ENCODE assay signal across 12 cellular contexts in genomic region chr4:152399246-152399645, GRCh38.
A peak's percentile ranks its signal among the peaks of the same experiment; 100 is the strongest.
DNase-seq lines count a peak whose midpoint lies in the region; ATAC-seq, FAIRE-seq and TF ChIP-seq lines count a peak whose summit lies in the region.
"Had no signal": no experiment of that assay in that cellular context is flagged by ENCODE, and none has a peak within 500 bp of the region (broad histone marks: within the 10 kb centered on the region; RNA-seq: fewer than 3 reads in every experiment).

No MANE protein-coding gene starts in this region.

- peaks cover 19 to 37% (median 30%) of the 10 kb centered on the region in 4 donors for H3K4me1 Mint-ChIP-seq in naive thymus-derived CD8-positive, alpha-beta T cell

- no peak overlapping the region for H2AK5ac ChIP-seq in mesendoderm (ENCODE audit: low read length)

- DNase-seq in GM18507 (ENCODE audit: extremely low spot score, insufficient read length, low read depth) (no peak), OCI-M1 (lab: John Stamatoyannopoulos, UW) (peak; percentile 74), hepatic stellate cell (ENCODE audit: low spot score) (no peak), transverse colon (no peak), mesendoderm (no peak)
- DNase-seq in naive thymus-derived CD8-positive, alpha-beta T cell: peak in 3 of 10 donors; percentile 8 to 30 (median 17)
- DNase-seq: DMS79, NCI-H226, T-helper 9 cell had no signal

- H2BK15ac ChIP-seq in mesendoderm (replicated peaks; ENCODE audit: low read depth): no peak overlapping the region

- H3K4me3 ChIP-seq in transverse colon (no peak overlapping the region), mesendoderm (ENCODE audit: low read length) (no peak overlapping the region)
- H3K4me3 ChIP-seq: lung had no signal

- no peaks in the 10 kb centered on the region for H3K9me3 ChIP-seq in transverse colon

- H3K27me3 ChIP-seq in transverse colon (no peaks in the 10 kb centered on the region), mesendoderm (ENCODE audit: insufficient read depth, low read length, poor library complexity) (no peaks in the 10 kb centered on the region)

- POLR2A ChIA-PET in naive thymus-derived CD8-positive, alpha-beta T cell (lab: Charles Lee): no interaction called here

- in situ Hi-C loops in transverse colon (cut with MboI; ENCODE audit: low pct_ligation_motif_present in 1 of 4, low pct_unique_long_range_greater_than_20kb in 1 of 4, low sequenced_read_pairs in 3 of 4): no loop called here

- no peak overlapping the region for H3K23ac ChIP-seq in mesendoderm (ENCODE audit: low read length)

- no peak for TF ChIP-seq EP300 in transverse colon (IDR thresholded peaks at IDR 0.05; ENCODE audit: low read depth)

- intact Hi-C loops in transverse colon (cut with DNase I; ENCODE audit: low total_unique reads): no loop called here

- no peaks in the 10 kb centered on the region for H3K9me3 Mint-ChIP-seq in naive thymus-derived CD8-positive, alpha-beta T cell

- no peak overlapping the region for H2BK120ac ChIP-seq in mesendoderm (ENCODE audit: low read depth, low read length)

- H3K36me3 ChIP-seq in transverse colon (no peaks in the 10 kb centered on the region), mesendoderm (ENCODE audit: control insufficient read depth, insufficient read depth, low read length) (no peaks in the 10 kb centered on the region)

- H3K36me3 Mint-ChIP-seq in naive thymus-derived CD8-positive, alpha-beta T cell: peaks cover 0 to 36% (median 16%) of the 10 kb centered on the region in 3 donors

- H2BK5ac ChIP-seq in mesendoderm (ENCODE audit: low read length): no peak overlapping the region

- H3K27ac ChIP-seq in transverse colon: no peak overlapping the region
- H3K27ac ChIP-seq in mesendoderm (ENCODE audit: low read depth, low read length): no peak overlapping the region

- peaks cover 11% of the 10 kb centered on the region for H3K79me1 ChIP-seq in mesendoderm (ENCODE audit: low read length)

- no peaks in the 10 kb centered on the region for H3K79me2 ChIP-seq in mesendoderm (ENCODE audit: control insufficient read depth, insufficient read depth, low read length)

- ATAC-seq in HG02884 (IDR thresholded peaks at IDR 0.05; ENCODE audit: unreplicated experiment): peak; percentile 63
- peak; percentile 75 to 87 for ATAC-seq in naive thymus-derived CD8-positive, alpha-beta T cell
- no peak for ATAC-seq in HG03139 (IDR thresholded peaks at IDR 0.05; ENCODE audit: unreplicated experiment)

- H4K8ac ChIP-seq in mesendoderm (ENCODE audit: low read depth, low read length): no peak overlapping the region

- H3K27ac Mint-ChIP-seq in naive thymus-derived CD8-positive, alpha-beta T cell: peak overlapping the region in 1 of 10 donors; percentile 41

- no peak for TF ChIP-seq POLR2A in transverse colon (IDR thresholded peaks at IDR 0.05)

- no peak overlapping the region for H3K18ac ChIP-seq in mesendoderm (ENCODE audit: low read length)

- no peak overlapping the region for H3K56ac ChIP-seq in mesendoderm (ENCODE audit: low read length)

- no peak overlapping the region for H3K4me2 ChIP-seq in mesendoderm (ENCODE audit: low read length)

- H4K5ac ChIP-seq in mesendoderm (ENCODE audit: low read length): no peak overlapping the region

- no peak overlapping the region for H3K4ac ChIP-seq in mesendoderm (ENCODE audit: low read depth, low read length)

- H3K27me3 Mint-ChIP-seq in naive thymus-derived CD8-positive, alpha-beta T cell: no peaks in the 10 kb centered on the region

- no peak overlapping the region for H3K9ac ChIP-seq in mesendoderm (ENCODE audit: low read length)

- peak overlapping the region in 3 of 10 donors; percentile 18 to 52 (median 36) for H3K4me3 Mint-ChIP-seq in naive thymus-derived CD8-positive, alpha-beta T cell

- H3K4me1 ChIP-seq in transverse colon: peaks cover 0 to 3% (median 0%) of the 10 kb centered on the region in 4 donors
- no peaks in the 10 kb centered on the region for H3K4me1 ChIP-seq in mesendoderm (ENCODE audit: control insufficient read depth, low read depth, low read length)

- peak; percentile 85 for FAIRE-seq in GM18507 (lab: Jason Lieb, UNC)

- TF ChIP-seq CTCF in transverse colon (IDR thresholded peaks at IDR 0.05): no peak
